Comparison of ENCODE assay signal across 16 cellular contexts in genomic region chr1:3093928-3094626, GRCh38. TPM values are rescaled to one million over a fixed set of nuclear protein-coding genes. Genes with fewer than 3 reads are reported as not detected.
"Had no signal": no experiment of that assay in that cellular context is flagged by ENCODE, and none has a peak within 500 bp of the region (broad histone marks: within the 10 kb centered on the region; RNA-seq: fewer than 3 reads in every experiment).

No MANE protein-coding gene starts in this region.

- DNase-seq: activated CD4-positive, alpha-beta T cell treated with anti-CD3 and anti-CD28 coated beads, Interleukin-2, amount 50 U/mL, for 48 hours; activated CD8-positive, alpha-beta memory T cell treated with anti-CD3 and anti-CD28 coated beads, Interleukin-2, amount 10 ng/mL, durations not matched to agents 7 days and 5 days; activated gamma-delta T cell; activated T-cell treated with anti-CD3 and anti-CD28 coated beads, Interleukin-2, amount 50 U/mL, for 24 hours; amygdala; dorsolateral prefrontal cortex; glutamatergic neuron; islet precursor cell; ovary; stimulated activated CD4-positive, alpha-beta T cell treated with anti-CD3 and anti-CD28 coated beads, Interleukin-4, amount 100 ng/mL, for 4 hours; stomach; transverse colon had no signal

- H3K9me3 ChIP-seq: ovary, stomach, transverse colon had no signal

- H3K4me1 ChIP-seq: transverse colon had no signal

- H3K36me3 ChIP-seq: ovary, transverse colon had no signal

- H3K4me3 ChIP-seq: dorsolateral prefrontal cortex, ovary, skin epidermis, stomach, transverse colon had no signal

- H3K27ac ChIP-seq: ovary, skin epidermis, stomach, transverse colon had no signal

- ATAC-seq: activated CD4-positive, CD25-positive, alpha-beta regulatory T cell treated with anti-CD3 and anti-CD28 coated beads, Interleukin-2, amount 50 U/mL, for 24 hours; activated CD8-positive, alpha-beta memory T cell treated with anti-CD3 and anti-CD28 coated beads, Interleukin-2, amount 10 ng/mL, durations not matched to agents 7 days and 5 days; esophagus mucosa had no signal

- H3K27me3 ChIP-seq: ovary, transverse colon had no signal

RNA-seq across cellular contexts. Expression of gene PRDM16, which starts 25.1 kb away (rescaled TPM):
- total RNA-seq: activated CD8-positive, alpha-beta memory T cell treated with anti-CD3 and anti-CD28 coated beads, Interleukin-2, amount 10 ng/mL, durations not matched to agents 7 days and 5 days; myocyte had no signal
